In the genomic region with DNA sequence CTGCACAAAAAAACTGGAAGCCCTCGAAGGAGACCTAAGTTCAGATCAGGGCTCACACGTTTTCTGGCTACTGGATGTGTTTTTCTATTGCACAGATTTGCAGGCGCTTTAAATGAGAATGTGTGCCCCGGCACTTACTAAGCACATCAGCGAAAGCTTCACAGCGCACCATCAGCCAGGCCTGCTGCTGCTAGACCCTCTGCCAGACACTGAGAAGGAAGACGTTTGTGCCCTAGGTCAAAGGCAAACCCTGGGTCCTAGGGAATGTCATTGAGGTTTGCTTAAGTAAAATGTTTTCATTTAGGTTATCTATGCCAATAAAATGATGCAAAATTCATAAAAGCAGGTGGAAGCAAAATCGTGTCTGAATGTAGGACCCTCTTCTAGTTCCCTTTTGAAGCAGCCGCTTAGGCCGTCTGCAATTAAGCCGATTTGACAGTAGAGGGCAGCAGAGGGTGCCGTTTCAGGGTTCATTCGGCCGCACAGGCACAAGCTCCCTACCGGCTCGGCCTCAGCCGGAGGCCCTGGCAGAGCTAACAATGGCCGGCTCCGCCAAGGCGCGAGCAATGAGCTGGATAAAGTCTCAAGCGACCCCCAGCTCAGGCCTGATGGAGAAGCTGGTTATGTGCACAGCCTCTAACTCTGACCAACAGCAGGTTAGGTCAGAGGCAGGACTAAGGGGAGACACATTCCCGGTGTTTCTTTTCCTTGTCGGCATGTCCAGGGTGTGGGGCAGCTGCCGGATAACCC, we compare ENCODE assay signal across 8 cellular contexts.
DNase-seq lines count a peak whose midpoint lies in the region; ATAC-seq, FAIRE-seq and TF ChIP-seq lines count a peak whose summit lies in the region.

No MANE protein-coding gene starts in this region.

- H4K20me1 ChIP-seq in endothelial cell of umbilical vein (replicated peaks; ENCODE audit: control insufficient read depth, extremely low read depth, insufficient read depth, low read length) = no peaks in the 10 kb centered on the region

- H3K79me2 ChIP-seq in endothelial cell of umbilical vein (ENCODE audit: control insufficient read depth, insufficient read depth, low read length) = no peaks in the 10 kb centered on the region

- no peak overlapping the region for H3K4me3 Mint-ChIP-seq in mesothelial cell of epicardium

- H3K9ac ChIP-seq in endothelial cell of umbilical vein (replicated peaks; ENCODE audit: extremely low read depth, insufficient read depth, low read length) = peak overlapping the region; percentile 41

- dilution Hi-C loops in endothelial cell of umbilical vein (cut with MboI; ENCODE audit: extremely low pct_ligation_motif_present, low sequenced_read_pairs) = loop anchor here (10.0 to 25.0 kb wide), 2 partner anchors 353 to 354 kb away; a partner anchor contains a TSS

- H3K4me2 ChIP-seq in endothelial cell of umbilical vein (ENCODE audit: insufficient read depth, low read length) = peak overlapping the region; percentile 62

- H2AFZ ChIP-seq in endothelial cell of umbilical vein (ENCODE audit: low read depth, low read length) = peak overlapping the region; percentile 98

- FAIRE-seq in GM19239 (lab: Jason Lieb, UNC) = peak; percentile 8
- peak; percentile 98 for FAIRE-seq in endothelial cell of umbilical vein (lab: Jason Lieb, UNC)

- POLR2A ChIA-PET in endothelial cell of umbilical vein (lab: Charles Lee) = interaction anchor here (0.9 kb wide), 2 partner anchors 629 to 658 kb away, joined by 3 to 4 read pairs; no protein-coding TSS in a partner anchor

- CTCF ChIA-PET in endothelial cell of umbilical vein (lab: Charles Lee) = interaction anchor here (0.6 to 8.2 kb wide), 115 partner anchors 8 to 756 kb away, joined by 3 to 306 read pairs (median 4); a partner anchor contains a TSS

- H3K27ac Mint-ChIP-seq in mesothelial cell of epicardium = no peak overlapping the region

- no peaks in the 10 kb centered on the region for H3K4me1 Mint-ChIP-seq in mesothelial cell of epicardium

- peak; percentile 69 for ATAC-seq in HG03469 (IDR thresholded peaks at IDR 0.05; ENCODE audit: unreplicated experiment)

- H3K27me3 Mint-ChIP-seq in mesothelial cell of epicardium (ENCODE audit: low read depth) = peaks cover 32% of the 10 kb centered on the region

- no TSS peak for BruUV-seq in endothelial cell of umbilical vein (replicated peaks; lab: Mats Ljungman, UMichigan)

- H3K4me3 ChIP-seq in endothelial cell of umbilical vein (replicated peaks in 1 of 3; ENCODE audit: insufficient read depth in 1 of 3, low read depth in 1 of 3, low read length in 3 of 3) = peak overlapping the region in 1 of 3 experiments; percentile 4

- intact Hi-C loops in endothelial cell of umbilical vein (cut with micrococcal nuclease) = loop anchor here (1.0 to 5.0 kb wide), 9 partner anchors 105 to 755 kb away; a partner anchor contains a TSS

- H3K27me3 ChIP-seq in endothelial cell of umbilical vein (ENCODE audit: control insufficient read depth in 2 of 2, insufficient read depth in 2 of 2, low read length in 2 of 2) = no peaks in the 10 kb centered on the region

- H3K9me3 Mint-ChIP-seq in mesothelial cell of epicardium = no peaks in the 10 kb centered on the region

- no peak overlapping the region for H3K27ac ChIP-seq in endothelial cell of umbilical vein (ENCODE audit: insufficient read depth, low read depth, low read length)

- H3K9me1 ChIP-seq in endothelial cell of umbilical vein (replicated peaks; ENCODE audit: control insufficient read depth, extremely low read depth, insufficient read depth, low read length) = no peaks in the 10 kb centered on the region

- H3K36me3 ChIP-seq in endothelial cell of umbilical vein (ENCODE audit: control insufficient read depth in 2 of 2, extremely low read depth in 1 of 2, insufficient read depth in 2 of 2, low read length in 2 of 2) = no peaks in the 10 kb centered on the region

- H3K4me1 ChIP-seq in endothelial cell of umbilical vein (ENCODE audit: control insufficient read depth, extremely low read depth, insufficient read depth, low read length) = peaks cover 6% of the 10 kb centered on the region

- peak; percentile 83 to 87 for TF ChIP-seq CTCF in endothelial cell of umbilical vein (IDR thresholded peaks at IDR 0.05; ENCODE audit: extremely low read depth in 1 of 2, insufficient read depth in 1 of 2, low read depth in 1 of 2, low read length in 2 of 2)
- TF ChIP-seq CTCF in mesothelial cell of epicardium (IDR thresholded peaks at IDR 0.05; ENCODE audit: unreplicated experiment) = peak; percentile 91

- no peak for TF ChIP-seq POLR2A in endothelial cell of umbilical vein (IDR thresholded peaks at IDR 0.05; ENCODE audit: low read depth, low read length)

- no peaks in the 10 kb centered on the region for H3K9me3 ChIP-seq in endothelial cell of umbilical vein (replicated peaks; ENCODE audit: control insufficient read depth, insufficient read depth, low read length)

- no peaks in the 10 kb centered on the region for H3K36me3 Mint-ChIP-seq in mesothelial cell of epicardium

- DNase-seq in Ammon's horn (ENCODE audit: low spot score) = peak; percentile 90
- DNase-seq in GM19239 (ENCODE audit: insufficient read length, low spot score) = peak; percentile 43
- peak; percentile 26 to 87 for DNase-seq in NCI-H526 (lab: John Stamatoyannopoulos, UW)
- peak; percentile 5 to 8 for DNase-seq in activated CD4-positive, alpha-beta T cell treated with anti-CD3 and anti-CD28 coated beads, Interleukin-2, amount 50 U/mL, for 4 hours
- DNase-seq in endothelial cell of umbilical vein (ENCODE audit: low read depth, low spot score) = peak; percentile 82
- peak; percentile 49 to 80 for DNase-seq in mesothelial cell of epicardium (ENCODE audit: low spot score in 2 of 2, unreplicated experiment in 2 of 2)
- peak; percentile 18 to 24 for DNase-seq in stimulated activated CD8-positive, alpha-beta memory T cell treated with anti-CD3 and anti-CD28 coated beads, Interleukin-2, amount 100 ng/mL, for 48 hours (ENCODE audit: low read depth in 2 of 2)

TF ChIP-seq in endothelial cell of umbilical vein, 7 proteins besides CTCF, POLR2A, EP300 and RAD21:
- TF ChIP-seq, protein P1, sequence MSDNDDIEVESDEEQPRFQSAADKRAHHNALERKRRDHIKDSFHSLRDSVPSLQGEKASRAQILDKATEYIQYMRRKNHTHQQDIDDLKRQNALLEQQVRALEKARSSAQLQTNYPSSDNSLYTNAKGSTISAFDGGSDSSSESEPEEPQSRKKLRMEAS (IDR thresholded peaks at IDR 0.05; ENCODE audit: insufficient read depth, insufficient read length) = no peak
- no peak for TF ChIP-seq FOS (IDR thresholded peaks at IDR 0.05; ENCODE audit: borderline replicate concordance, insufficient read depth, low read length)
- no peak for TF ChIP-seq POLR2AphosphoS5 (IDR thresholded peaks at IDR 0.05; ENCODE audit: insufficient read depth, low read depth, low read length)
- TF ChIP-seq JUN (IDR thresholded peaks at IDR 0.05; ENCODE audit: borderline replicate concordance, insufficient read depth, insufficient read length, low read depth) = no peak
- no peak for TF ChIP-seq EZH2 (IDR thresholded peaks at IDR 0.05; ENCODE audit: borderline replicate concordance, low read depth, low read length, severe bottlenecking)
- TF ChIP-seq MYC (IDR thresholded peaks at IDR 0.05; ENCODE audit: low read depth, low read length) = no peak
- no peak for TF ChIP-seq GATA2 (IDR thresholded peaks at IDR 0.05; ENCODE audit: insufficient read depth, insufficient read length, low read depth, low read length)

Comparison
In these comparisons a context has a peak if more than half of its experiments do, and no peak if none do; other contexts are left out.
1. DNase-seq: peak in every context shown above with its lines; median percentile 90 in Ammon's horn; 82 in endothelial cell of umbilical vein; 64 in mesothelial cell of epicardium; 56 in NCI-H526; 43 in GM19239; 21 in stimulated activated CD8-positive, alpha-beta memory T cell treated with anti-CD3 and anti-CD28 coated beads, Interleukin-2, amount 100 ng/mL, for 48 hours; 6 in activated CD4-positive, alpha-beta T cell treated with anti-CD3 and anti-CD28 coated beads, Interleukin-2, amount 50 U/mL, for 4 hours.